17 cellular contexts compared by ENCODE assay signal in the genomic region with DNA sequence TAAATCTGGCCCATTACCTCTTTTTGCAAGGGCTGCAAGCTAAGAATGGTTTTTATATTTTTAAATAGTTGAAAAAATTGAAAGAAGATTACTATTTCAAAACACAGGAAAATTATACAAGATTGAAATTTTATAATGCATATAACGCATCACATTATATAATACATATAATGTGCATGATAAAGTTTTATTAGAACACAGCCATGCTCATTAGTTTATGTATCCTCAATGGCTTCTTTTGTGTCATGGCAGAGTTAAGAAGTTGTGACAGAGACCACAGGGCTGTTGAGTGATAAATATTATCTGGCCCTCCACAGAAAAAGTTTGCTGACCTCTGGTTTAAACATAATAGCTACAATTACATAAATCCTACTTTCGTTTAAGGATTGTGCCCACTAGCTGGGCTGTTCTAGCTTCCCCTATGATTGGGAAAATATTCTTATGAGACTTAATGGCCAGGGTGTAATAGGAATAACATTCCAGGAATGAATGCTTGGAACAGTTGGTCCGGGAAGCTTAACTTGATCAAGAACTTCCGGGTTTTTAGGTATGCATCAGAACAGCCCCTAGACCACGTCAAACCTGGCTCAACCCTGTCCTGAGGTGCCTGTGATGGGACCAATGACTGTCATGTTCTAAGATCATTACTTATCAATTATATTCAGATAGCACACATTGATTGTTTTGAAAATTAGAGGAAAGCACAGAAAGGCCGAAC.
"Had no signal": no experiment of that assay in that cellular context is flagged by ENCODE, and none has a peak within 500 bp of the region (broad histone marks: within the 10 kb centered on the region; RNA-seq: fewer than 3 reads in every experiment).

No MANE protein-coding gene starts in this region.

- H3K9me3 ChIP-seq: left lung had no signal

- H3K36me3 ChIP-seq: left lung, neural progenitor cell had no signal

- H3K27ac ChIP-seq: dorsolateral prefrontal cortex, foreskin keratinocyte, left lung, neural progenitor cell had no signal

- DNase-seq: activated CD4-positive, alpha-beta T cell treated with anti-CD3 and anti-CD28 coated beads, Interleukin-2, amount 50 U/mL, for 4 hours; activated naive CD4-positive, alpha-beta T cell; activated naive CD8-positive, alpha-beta T cell treated with anti-CD3 and anti-CD28 coated beads for 36 hours; activated T-cell treated with anti-CD3 and anti-CD28 coated beads for 4 hours; amygdala; caudate nucleus; dorsolateral prefrontal cortex; foreskin keratinocyte; glutamatergic neuron; hypothalamus; left lung; midbrain; right cardiac atrium; small intestine; stimulated activated CD4-positive, alpha-beta T cell treated with anti-CD3 and anti-CD28 coated beads, Interleukin-4, amount 100 ng/mL, for 1 hour; stimulated activated naive CD8-positive, alpha-beta T cell treated with anti-CD3 and anti-CD28 coated beads, Interleukin-15, amount 100 ng/mL, for 72 hours had no signal

- ATAC-seq: foreskin keratinocyte; left lung; right cardiac atrium; stimulated activated naive CD8-positive, alpha-beta T cell treated with anti-CD3 and anti-CD28 coated beads, Interleukin-15, amount 100 ng/mL, for 72 hours had no signal

- H3K4me3 ChIP-seq: dorsolateral prefrontal cortex, left lung, neural progenitor cell had no signal

- H3K4me1 ChIP-seq: foreskin keratinocyte, neural progenitor cell had no signal

- H3K27me3 ChIP-seq: dorsolateral prefrontal cortex, foreskin keratinocyte, left lung, neural progenitor cell had no signal
